ENCODE assay signal across 13 cellular contexts in genomic region chr18:22640281-22640842, GRCh38.
DNase-seq lines count a peak whose midpoint lies in the region; TF ChIP-seq lines count a peak whose summit lies in the region.
"Had no signal": no experiment of that assay in that cellular context is flagged by ENCODE, and none has a peak within 500 bp of the region (broad histone marks: within the 10 kb centered on the region; RNA-seq: fewer than 3 reads in every experiment).

No MANE protein-coding gene starts in this region.

- 0 out of 2 replicates have a peak, but pooled peaks cover 1% of the 10 kb centered on the region for H3K79me2 ChIP-seq in H9 (ENCODE audit: insufficient read depth, low read length)

- WGBS in H9 (ENCODE audit: extremely low coverage, insufficient read length, low lambda C conversion rate) = no CpG with 5 or more reads among the region's 4 CpGs
- 44 to 49% (median 48%) methylated on average over 4 of the region's 4 CpGs for WGBS in adrenal gland, 4 donors

- H3K36me3 Mint-ChIP-seq in H9 (ENCODE audit: insufficient read depth in 1 of 3, low read depth in 3 of 3) (peaks cover 0 to 3% (median 0%) of the 10 kb centered on the region in 3 experiments; a peak in 1 of 7 replicates), osteocyte (ENCODE audit: unreplicated experiment) (peaks cover 10% of the 10 kb centered on the region)

- H3K27ac Mint-ChIP-seq in H9 (no peak overlapping the region), osteocyte (ENCODE audit: unreplicated experiment) (peak overlapping the region; percentile 43)

- H3K27ac ChIP-seq in H9 (ENCODE audit: insufficient read length, low read depth, low read length) = no peak overlapping the region
- H3K27ac ChIP-seq in adrenal gland = peak overlapping the region in 1 of 5 donors; percentile 45

- H3K23me2 ChIP-seq in H9 (ENCODE audit: insufficient read length, low read depth, low read length, poor library complexity, severe bottlenecking) = no peaks in the 10 kb centered on the region

- H3K79me1 ChIP-seq in H9 (ENCODE audit: insufficient read depth, low read depth, low read length, poor library complexity, severe bottlenecking) = no peaks in the 10 kb centered on the region

- no peak overlapping the region for H3K9ac ChIP-seq in H9 (ENCODE audit: extremely low read depth, insufficient read length, low read length)

- H3T11ph ChIP-seq in H9 (ENCODE audit: low read length) = no peak overlapping the region

- peaks cover 0 to 4% of the 10 kb centered on the region in 2 experiments; a peak in 4 of 5 replicates for H3K9me3 Mint-ChIP-seq in H9
- peaks cover 12% of the 10 kb centered on the region for H3K9me3 Mint-ChIP-seq in osteocyte (ENCODE audit: unreplicated experiment)

- H3K4ac ChIP-seq in H9 (ENCODE audit: low read depth, low read length) = no peak overlapping the region

- H2AFZ ChIP-seq in H9 (ENCODE audit: low read length) = no peak overlapping the region

- peak overlapping the region; percentile 17 for H3K18ac ChIP-seq in H9 (ENCODE audit: insufficient read length, low read depth, low read length)

- TF ChIP-seq POLR2A in adrenal gland (IDR thresholded peaks at IDR 0.05) = no peak

- H3K36me3 ChIP-seq in adrenal gland (replicated peaks in 1 of 2) = no peaks in the 10 kb centered on the region
- H3K36me3 ChIP-seq: HAP-1 had no signal

- no peak overlapping the region for H2BK5ac ChIP-seq in H9 (ENCODE audit: insufficient read length, low read length)

- no peaks in the 10 kb centered on the region for H4K20me1 ChIP-seq in H9 (ENCODE audit: control insufficient read depth, insufficient read depth, insufficient read length)

- no peak overlapping the region for H3K56ac ChIP-seq in H9 (ENCODE audit: insufficient read length, low read depth, low read length)

- H2BK120ac ChIP-seq in H9 (ENCODE audit: low read depth, low read length, poor library complexity, severe bottlenecking) = no peak overlapping the region

- no peak overlapping the region for H4K8ac ChIP-seq in H9 (replicated peaks; ENCODE audit: insufficient read length, low read depth, low read length)

- no peak overlapping the region for H2BK15ac ChIP-seq in H9 (ENCODE audit: low read depth, low read length)

- H3K4me3 ChIP-seq in AG10803 (ENCODE audit: low read length) (no peak overlapping the region), adrenal gland (no peak overlapping the region)
- H3K4me3 ChIP-seq: HAP-1 had no signal

- H2AK5ac ChIP-seq in H9 (ENCODE audit: insufficient read length, low read length) = no peak overlapping the region

- H3K27me3 ChIP-seq in H9 (ENCODE audit: insufficient read depth, low read length) (no peaks in the 10 kb centered on the region), adrenal gland (no peaks in the 10 kb centered on the region)

- intact Hi-C loops in adrenal gland (cut with DNase I) = no loop called here

- H3K4me1 Mint-ChIP-seq in H9 = peaks cover 0 to 5% of the 10 kb centered on the region in 2 experiments; a peak in 2 of 4 replicates
- H3K4me1 Mint-ChIP-seq in osteocyte (ENCODE audit: unreplicated experiment) = peaks cover 32% of the 10 kb centered on the region

- H3K4me3 Mint-ChIP-seq in H9 = no peak overlapping the region
- H3K4me3 Mint-ChIP-seq in osteocyte (ENCODE audit: unreplicated experiment) = no peak overlapping the region

- H3K27me3 Mint-ChIP-seq in H9 (ENCODE audit: low read depth) = no peaks in the 10 kb centered on the region
- H3K27me3 Mint-ChIP-seq in osteocyte (ENCODE audit: unreplicated experiment) = no peaks in the 10 kb centered on the region

- no peak overlapping the region for H2BK20ac ChIP-seq in H9 (ENCODE audit: low read depth, low read length, poor library complexity, severe bottlenecking)

- H4K5ac ChIP-seq in H9 (ENCODE audit: insufficient read length, low read depth, low read length) = no peak overlapping the region

- H3K9me3 ChIP-seq in H9 (ENCODE audit: control insufficient read depth, low read depth, low read length) (no peaks in the 10 kb centered on the region), adrenal gland (replicated peaks in 1 of 3) (peaks cover 0 to 4% (median 0%) of the 10 kb centered on the region in 3 donors)
- H3K9me3 ChIP-seq: HAP-1 had no signal

- H4K91ac ChIP-seq in H9 (ENCODE audit: insufficient read length, low read depth, low read length) = no peak overlapping the region

- no peak overlapping the region for H3K4me2 ChIP-seq in H9 (ENCODE audit: insufficient read depth, insufficient read length, low read length)

- TF ChIP-seq CTCF in AG10803 (conservative IDR thresholded peaks at IDR 0.05; ENCODE audit: low read length) = no peak
- TF ChIP-seq CTCF in H9 (conservative IDR thresholded peaks at IDR 0.05) = no peak
- TF ChIP-seq CTCF in adrenal gland (IDR thresholded peaks at IDR 0.05) = no peak
- TF ChIP-seq CTCF in osteocyte (IDR thresholded peaks at IDR 0.05) = no peak

- no peak overlapping the region for H3K14ac ChIP-seq in H9 (ENCODE audit: insufficient read depth, low read length)

- H2BK12ac ChIP-seq in H9 (ENCODE audit: insufficient read length, low read depth, low read length) = no peak overlapping the region

- H3K4me1 ChIP-seq in H9 (ENCODE audit: insufficient read depth, low read length) = no peaks in the 10 kb centered on the region
- H3K4me1 ChIP-seq in adrenal gland (replicated peaks in 1 of 2) = peaks cover 3 to 25% of the 10 kb centered on the region in 2 donors
- H3K4me1 ChIP-seq: HAP-1 had no signal

- H3K23ac ChIP-seq in H9 (ENCODE audit: insufficient read length, low read depth, low read length) = no peak overlapping the region

- DNase-seq in AG10803 (ENCODE audit: low read depth) (peak; percentile 1), H9 (no peak), adrenal gland (peak in 4 of 7 donors; percentile 21 to 37 (median 30)), osteocyte (ENCODE audit: extremely low spot score, unreplicated experiment) (no peak), NCI-H526 treated with DMSO at 0.1 percent for 48 hours (lab: John Stamatoyannopoulos, UW) (no peak), GDM1 (lab: John Stamatoyannopoulos, UW) (no peak)
- no peak for DNase-seq in activated CD8-positive, alpha-beta memory T cell treated with anti-CD3 and anti-CD28 coated beads, Interleukin-2, amount 50 U/mL, for 48 hours
- DNase-seq: MM.1S; NCI-H1417 treated with DMSO at 0.1 percent for 48 hours; NCI-H2029 treated with DMSO at 0.1 percent for 48 hours; NCI-H524; NK-92 treated with Interleukin-12 subunit alpha and Interleukin-12 subunit beta, amount 100 ng/mL, for 24 hours had no signal

Comparison
In these comparisons a context has a peak if more than half of its experiments do, and no peak if none do; other contexts are left out.
1. DNase-seq: peak in AG10803 (single experiment) and adrenal gland (4 of 7); none in H9 (single experiment), osteocyte (single experiment), NCI-H526 treated with DMSO at 0.1 percent for 48 hours (single experiment), activated CD8-positive, alpha-beta memory T cell treated with anti-CD3 and anti-CD28 coated beads, Interleukin-2, amount 50 U/mL, for 48 hours (single experiment) and GDM1 (single experiment).